9 cellular contexts compared by ENCODE assay signal in genomic region chr2:28452534-28453081, GRCh38. TPM values are rescaled to one million over a fixed set of nuclear protein-coding genes. Genes with fewer than 3 reads are reported as not detected.
A peak's percentile ranks its signal among the peaks of the same experiment; 100 is the strongest.
DNase-seq lines count a peak whose midpoint lies in the region; ATAC-seq and TF ChIP-seq lines count a peak whose summit lies in the region.
"Had no signal": no experiment of that assay in that cellular context is flagged by ENCODE, and none has a peak within 500 bp of the region (broad histone marks: within the 10 kb centered on the region; RNA-seq: fewer than 3 reads in every experiment).

No MANE protein-coding gene starts in this region.

- no peaks in the 10 kb centered on the region for H3K9me3 ChIP-seq in CD8-positive, alpha-beta memory T cell (ENCODE audit: low read length)
- H3K9me3 ChIP-seq in HCT116 (ENCODE audit: control insufficient read depth in 1 of 2, insufficient read depth in 1 of 2, low read depth in 1 of 2, low read length in 2 of 2) (no peaks in the 10 kb centered on the region), uterus (no peaks in the 10 kb centered on the region)

- no peak overlapping the region for H3K4me2 ChIP-seq in HCT116 (ENCODE audit: low read length)

- RAD21 ChIA-PET in HCT116 (lab: Charles Lee; ENCODE audit: low non-redundant PET in 1 of 2, low total read pairs in 2 of 2, uncharacterized antibody in 2 of 2, unreplicated experiment in 2 of 2): no interaction called here

- no peaks in the 10 kb centered on the region for H3K36me3 ChIP-seq in CD8-positive, alpha-beta memory T cell (ENCODE audit: insufficient read depth, low read length)
- H3K36me3 ChIP-seq in HCT116 (ENCODE audit: control insufficient read depth in 1 of 2, insufficient read depth in 2 of 2, low read length in 2 of 2) (no peaks in the 10 kb centered on the region), uterus (no peaks in the 10 kb centered on the region)

- CTCF ChIA-PET in CD8-positive, alpha-beta memory T cell (lab: Charles Lee): interaction anchor here (0.6 to 2.4 kb wide), 7 partner anchors 9 to 749 kb away, joined by 3 to 8 read pairs (median 4); no protein-coding TSS in a partner anchor
- CTCF ChIA-PET in HCT116 (lab: Charles Lee): interaction anchor here (0.8 to 1.9 kb wide), 3 partner anchors 746 to 752 kb away, joined by 3 to 6 read pairs (median 5); no protein-coding TSS in a partner anchor

- TF ChIP-seq RAD21 in HCT116 (IDR thresholded peaks at IDR 0.05; ENCODE audit: low read depth): peak; percentile 97

- BruUV-seq in HCT116 (replicated peaks; lab: Mats Ljungman, UMichigan): no TSS peak

- no peaks in the 10 kb centered on the region for H3K9me2 ChIP-seq in HCT116 (ENCODE audit: insufficient read depth)

- DNase-seq in CD8-positive, alpha-beta memory T cell: peak; percentile 62 to 83 (median 73)
- DNase-seq in HCT116 (ENCODE audit: low read depth, low spot score) (peak; percentile 32), RPMI7951 (ENCODE audit: low read depth) (peak; percentile 47), glomerular visceral epithelial cell (ENCODE audit: extremely low spot score) (peak; percentile 58), posterior cingulate gyrus (peak in 8 of 10 donors; percentile 23 to 91 (median 62)), uterus (peak; percentile 67 to 68)
- peak; percentile 70 for DNase-seq in activated T-helper 9 cell treated with anti-CD3 and anti-CD28 coated beads, Interleukin-2, amount 50 U/mL, for 16 hours (ENCODE audit: low read depth)

- H3K4me3 Mint-ChIP-seq in CD8-positive, alpha-beta memory T cell: no peak overlapping the region

- peak; percentile 91 for ATAC-seq in HCT116
- no peak for ATAC-seq in GM18861 (IDR thresholded peaks at IDR 0.05; ENCODE audit: unreplicated experiment)

- TF ChIP-seq CTCF in HCT116 (IDR thresholded peaks at IDR 0.05 in 2 of 3, conservative IDR thresholded peaks at IDR 0.05 in 1 of 3; ENCODE audit: borderline replicate concordance in 1 of 3, insufficient read depth in 1 of 3, low read depth in 2 of 3, low read length in 2 of 3): peak; percentile 85 to 98 (median 97)
- TF ChIP-seq CTCF in uterus (IDR thresholded peaks at IDR 0.05): peak; percentile 82 to 88 (median 88)

- peaks cover 0 to 2% of the 10 kb centered on the region in 2 donors for H3K27me3 Mint-ChIP-seq in CD8-positive, alpha-beta memory T cell

- TF ChIP-seq POLR2A in HCT116 (IDR thresholded peaks at IDR 0.05; ENCODE audit: borderline replicate concordance, extremely low read depth, insufficient read depth, insufficient read length): no peak
- TF ChIP-seq POLR2A in uterus (IDR thresholded peaks at IDR 0.05): no peak

- no peak overlapping the region for H3K9ac ChIP-seq in HCT116 (ENCODE audit: low read length)

- no peaks in the 10 kb centered on the region for H3K27me3 ChIP-seq in CD8-positive, alpha-beta memory T cell (ENCODE audit: insufficient read depth, low read length, poor library complexity, severe bottlenecking)
- H3K27me3 ChIP-seq in HCT116 (ENCODE audit: insufficient read depth, low read length): no peaks in the 10 kb centered on the region
- H3K27me3 ChIP-seq in uterus: no peaks in the 10 kb centered on the region

- no peak overlapping the region for H3K4me3 ChIP-seq in CD8-positive, alpha-beta memory T cell (ENCODE audit: low read length)
- H3K4me3 ChIP-seq in HCT116 (replicated peaks in 1 of 2; ENCODE audit: low read depth in 1 of 2, low read length in 2 of 2): no peak overlapping the region
- no peak overlapping the region for H3K4me3 ChIP-seq in uterus
- H3K4me3 ChIP-seq: SK-N-MC had no signal

- no peaks in the 10 kb centered on the region for H3K9me3 Mint-ChIP-seq in CD8-positive, alpha-beta memory T cell

- POLR2A ChIA-PET in CD8-positive, alpha-beta memory T cell (lab: Charles Lee): interaction anchor here (0.8 kb wide), 1 partner anchor 749 kb away, joined by 3 read pairs; no protein-coding TSS in a partner anchor
- POLR2A ChIA-PET in HCT116 (lab: Charles Lee): no interaction called here

- peak overlapping the region; percentile 85 for H2AFZ ChIP-seq in HCT116 (ENCODE audit: low read depth, low read length, poor library complexity, severe bottlenecking)

- H3K27ac ChIP-seq in CD8-positive, alpha-beta memory T cell (ENCODE audit: low read depth, low read length): no peak overlapping the region
- H3K27ac ChIP-seq in HCT116 (ENCODE audit: low read depth, low read length) (no peak overlapping the region), uterus (no peak overlapping the region)
- H3K27ac ChIP-seq: SK-N-MC had no signal

- peak overlapping the region in 4 of 8 donors; percentile 54 to 81 (median 58) for H3K27ac Mint-ChIP-seq in CD8-positive, alpha-beta memory T cell

- H3K36me3 Mint-ChIP-seq in CD8-positive, alpha-beta memory T cell: no peaks in the 10 kb centered on the region

- intact Hi-C loops in HCT116 (cut with micrococcal nuclease) (loop anchor here (1.0 to 2.0 kb wide), 4 partner anchors 645 to 770 kb away; no protein-coding TSS in a partner anchor), posterior cingulate gyrus (cut with DNase I) (loop anchor here (2.0 kb wide), 1 partner anchor 748 kb away; no protein-coding TSS in a partner anchor), uterus (cut with DNase I; ENCODE audit: low total_unique reads) (loop anchor here (5.0 kb wide), 1 partner anchor 750 kb away; no protein-coding TSS in a partner anchor)

- no peaks in the 10 kb centered on the region for H4K20me1 ChIP-seq in HCT116 (ENCODE audit: insufficient read depth)

- peaks cover 3% of the 10 kb centered on the region for H3K4me1 ChIP-seq in CD8-positive, alpha-beta memory T cell (ENCODE audit: insufficient read depth, low read length)
- H3K4me1 ChIP-seq in HCT116 (ENCODE audit: control insufficient read depth in 1 of 2, insufficient read depth in 2 of 2, low read length in 2 of 2): peaks cover 8 to 31% of the 10 kb centered on the region in 2 experiments; a peak in 3 of 4 replicates
- no peaks in the 10 kb centered on the region for H3K4me1 ChIP-seq in uterus

- peaks cover 4 to 10% (median 6%) of the 10 kb centered on the region in 3 donors for H3K4me1 Mint-ChIP-seq in CD8-positive, alpha-beta memory T cell

- H3K79me2 ChIP-seq in HCT116 (ENCODE audit: insufficient read depth, low read length): no peaks in the 10 kb centered on the region

TF ChIP-seq in HCT116, 20 proteins besides CTCF, POLR2A, EP300 and RAD21:
- TF ChIP-seq ZFX (IDR thresholded peaks at IDR 0.05) (no peak), YY1 (IDR thresholded peaks at IDR 0.05; ENCODE audit: extremely low read depth, insufficient replicate concordance, low read depth, low read length) (peak; percentile 40), SP1 (IDR thresholded peaks at IDR 0.05; ENCODE audit: low read depth) (no peak), EZH2 (IDR thresholded peaks at IDR 0.05) (no peak), SIN3A (IDR thresholded peaks at IDR 0.05; ENCODE audit: low read depth) (no peak), FOSL1 (IDR thresholded peaks at IDR 0.05; ENCODE audit: low read depth) (no peak), ZNF274 (IDR thresholded peaks at IDR 0.05; ENCODE audit: low read depth, low read length) (no peak)

RNA-seq across cellular contexts. Expression of gene PLB1, which starts 43.3 kb away (rescaled TPM):
- under 1 TPM; 0.35 to 0.39 TPM for total RNA-seq in CD8-positive, alpha-beta memory T cell
- 0.16 TPM for polyA plus RNA-seq in CD8-positive, alpha-beta memory T cell
- total RNA-seq in HCT116 (2021; ENCODE audit: unreplicated experiment) (0.49 TPM), uterus (10 to 100 TPM in 1 of 4 donors, 1 to 10 TPM in 3; 2.9 to 12.4 (median 5.2) TPM)
- polyA plus RNA-seq in HCT116 (2012): 0.27 and 0.33 TPM in 2 replicates
- total RNA-seq in RPMI7951 (2014; rRNA removed; shearing (Covaris generic)): 0.12 and 1.6 TPM in 2 replicates

RNA-seq across cellular contexts. Expression of gene FOSL2, which starts 60.0 kb away (rescaled TPM):
- 10 to 100 TPM; 46.2 to 47.3 TPM for total RNA-seq in CD8-positive, alpha-beta memory T cell
- 14.1 TPM for polyA plus RNA-seq in CD8-positive, alpha-beta memory T cell
- 44.8 TPM for total RNA-seq in HCT116 (2021; ENCODE audit: unreplicated experiment)
- 21.9 and 28.4 TPM in 2 replicates for polyA plus RNA-seq in HCT116 (2012)
- total RNA-seq in RPMI7951 (2014; rRNA removed; shearing (Covaris generic)): 44.5 and 44.8 TPM in 2 replicates
- total RNA-seq in uterus: 100 to 1,000 TPM in 1 of 4 donors, 10 to 100 TPM in 3; 39.8 to 134 (median 58.7) TPM
